ENCODE assay signal across 21 cellular contexts in the genomic region with DNA sequence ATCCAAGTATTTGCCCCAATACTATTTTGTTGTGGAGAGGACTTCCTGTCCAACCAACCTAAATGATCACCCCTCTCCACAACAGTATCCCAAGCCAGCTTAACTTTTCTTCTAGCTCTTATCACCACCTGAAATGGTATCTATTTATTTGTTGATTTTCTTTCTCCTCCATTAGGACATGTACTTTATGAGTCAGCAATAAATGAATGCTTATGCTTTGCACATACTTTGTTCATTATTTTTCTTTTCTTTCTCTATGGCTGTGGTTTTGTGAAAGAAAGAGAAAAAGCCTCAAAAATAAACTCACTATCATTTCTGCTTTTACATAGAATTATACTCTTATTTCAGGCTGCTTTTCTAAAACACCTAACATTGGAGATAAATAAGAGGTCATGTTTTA.
DNase-seq lines count a peak whose midpoint lies in the region; ATAC-seq, FAIRE-seq and TF ChIP-seq lines count a peak whose summit lies in the region.
"Had no signal": no experiment of that assay in that cellular context is flagged by ENCODE, and none has a peak within 500 bp of the region (broad histone marks: within the 10 kb centered on the region; RNA-seq: fewer than 3 reads in every experiment).

No MANE protein-coding gene starts in this region.

- H3K4me3 Mint-ChIP-seq in activated naive CD8-positive, alpha-beta T cell treated with anti-CD3 and anti-CD28 coated beads for 36 hours: no peak overlapping the region
- no peak overlapping the region for H3K4me3 Mint-ChIP-seq in activated naive CD8-positive, alpha-beta T cell treated with anti-CD3 and anti-CD28 coated beads, Interleukin-2, amount 50 U/mL, for 24 hours
- no peak overlapping the region for H3K4me3 Mint-ChIP-seq in CD8-positive, alpha-beta T cell
- H3K4me3 Mint-ChIP-seq in T-cell: no peak overlapping the region
- H3K4me3 Mint-ChIP-seq: B cell; CD4-positive, alpha-beta T cell; CD8-positive, alpha-beta memory T cell had no signal

- H3K4me2 ChIP-seq in A549: no peak overlapping the region
- H3K4me2 ChIP-seq: BLaER1 treated with 17β-estradiol and CSF1 and Interleukin-3, amounts not matched to agents 10 nM and 100 nM had no signal

- TF ChIP-seq POLR2A in A549 (IDR thresholded peaks at IDR 0.05; ENCODE audit: low read length): no peak

- CTCF ChIA-PET in A549 (lab: Yijun Ruan, JAX): no interaction called here
- CTCF ChIA-PET in CD8-positive, alpha-beta T cell (lab: Charles Lee): no interaction called here
- CTCF ChIA-PET in T-cell (lab: Charles Lee): interaction anchor here in 1 of 2 donors (0.7 kb wide), 1 partner anchor 254 kb away, joined by 3 read pairs; no protein-coding TSS in a partner anchor

- no peaks in the 10 kb centered on the region for H3K36me3 ChIP-seq in CD8-positive, alpha-beta T cell (ENCODE audit: insufficient read depth, low read length)
- H3K36me3 ChIP-seq: BLaER1 treated with 17β-estradiol and CSF1 and Interleukin-3, amounts not matched to agents 10 nM and 100 nM had no signal

- TF ChIP-seq CTCF in A549 (IDR thresholded peaks at IDR 0.05): no peak
- TF ChIP-seq CTCF in CD8-positive, alpha-beta T cell (IDR thresholded peaks at IDR 0.05): no peak

- H3K36me3 Mint-ChIP-seq in activated naive CD8-positive, alpha-beta T cell treated with anti-CD3 and anti-CD28 coated beads for 36 hours: peaks cover 17% of the 10 kb centered on the region
- no peaks in the 10 kb centered on the region for H3K36me3 Mint-ChIP-seq in activated naive CD8-positive, alpha-beta T cell treated with anti-CD3 and anti-CD28 coated beads, Interleukin-2, amount 50 U/mL, for 24 hours (ENCODE audit: low read depth)
- H3K36me3 Mint-ChIP-seq in CD8-positive, alpha-beta T cell: peaks cover 22% of the 10 kb centered on the region
- peaks cover 6% of the 10 kb centered on the region for H3K36me3 Mint-ChIP-seq in T-cell

- no peak for ATAC-seq in activated naive CD8-positive, alpha-beta T cell treated with anti-CD3 and anti-CD28 coated beads, Interleukin-2, amount 50 U/mL, for 24 hours
- no peak for ATAC-seq in A549
- no peak for ATAC-seq in CD8-positive, alpha-beta T cell
- ATAC-seq in T-cell (replicated peaks in 1 of 4): no peak
- ATAC-seq in GM18519 (IDR thresholded peaks at IDR 0.05; ENCODE audit: low FRiP score, unreplicated experiment): no peak
- ATAC-seq in GM19395 (IDR thresholded peaks at IDR 0.05; ENCODE audit: unreplicated experiment): no peak

- no peaks in the 10 kb centered on the region for H3K4me1 Mint-ChIP-seq in activated naive CD8-positive, alpha-beta T cell treated with anti-CD3 and anti-CD28 coated beads for 36 hours
- no peaks in the 10 kb centered on the region for H3K4me1 Mint-ChIP-seq in activated naive CD8-positive, alpha-beta T cell treated with anti-CD3 and anti-CD28 coated beads, Interleukin-2, amount 50 U/mL, for 24 hours
- H3K4me1 Mint-ChIP-seq in CD8-positive, alpha-beta T cell (ENCODE audit: low read depth): no peaks in the 10 kb centered on the region
- no peaks in the 10 kb centered on the region for H3K4me1 Mint-ChIP-seq in T-cell
- H3K4me1 Mint-ChIP-seq: B cell; CD8-positive, alpha-beta memory T cell had no signal

- no peaks in the 10 kb centered on the region for H3K4me1 ChIP-seq in A549
- H3K4me1 ChIP-seq in CD8-positive, alpha-beta T cell (ENCODE audit: insufficient read depth, low read length): no peaks in the 10 kb centered on the region

- TF ChIP-seq RAD21 in A549 (conservative IDR thresholded peaks at IDR 0.05 in 1 of 2, IDR thresholded peaks at IDR 0.05 in 1 of 2): no peak

- H3K9me3 ChIP-seq in A549: no peaks in the 10 kb centered on the region
- no peaks in the 10 kb centered on the region for H3K9me3 ChIP-seq in CD8-positive, alpha-beta T cell (ENCODE audit: low read length)

- H3K27me3 ChIP-seq in CD8-positive, alpha-beta T cell (ENCODE audit: insufficient read depth, low read length): no peaks in the 10 kb centered on the region
- H3K27me3 ChIP-seq: BLaER1 treated with 17β-estradiol and CSF1 and Interleukin-3, amounts not matched to agents 10 nM and 100 nM had no signal

- peak overlapping the region; percentile 25 for H3K27ac Mint-ChIP-seq in activated naive CD8-positive, alpha-beta T cell treated with anti-CD3 and anti-CD28 coated beads for 36 hours
- H3K27ac Mint-ChIP-seq in activated naive CD8-positive, alpha-beta T cell treated with anti-CD3 and anti-CD28 coated beads, Interleukin-2, amount 50 U/mL, for 24 hours: no peak overlapping the region
- peak overlapping the region; percentile 1 for H3K27ac Mint-ChIP-seq in CD8-positive, alpha-beta T cell
- H3K27ac Mint-ChIP-seq in T-cell: peak overlapping the region; percentile 4 to 34
- H3K27ac Mint-ChIP-seq: B cell; CD4-positive, alpha-beta T cell had no signal

- no peak for TF ChIP-seq EP300 in A549 (IDR thresholded peaks at IDR 0.05)

- no peak overlapping the region for H3K4me3 ChIP-seq in A549
- no peak overlapping the region for H3K4me3 ChIP-seq in CD8-positive, alpha-beta T cell (ENCODE audit: low read depth, low read length)
- H3K4me3 ChIP-seq: BLaER1 treated with 17β-estradiol and CSF1 and Interleukin-3, amounts not matched to agents 10 nM and 100 nM had no signal

- H3K27ac ChIP-seq in A549: no peak overlapping the region
- no peak overlapping the region for H3K27ac ChIP-seq in CD8-positive, alpha-beta T cell (ENCODE audit: low read depth, low read length)
- H3K27ac ChIP-seq: BLaER1 treated with 17β-estradiol and CSF1 and Interleukin-3, amounts not matched to agents 10 nM and 100 nM; C4-2B had no signal

- intact Hi-C loops in CD8-positive, alpha-beta T cell (cut with DNase I, micrococcal nuclease): no loop called here

- POLR2A ChIA-PET in A549 (lab: Yijun Ruan, JAX): no interaction called here
- POLR2A ChIA-PET in CD8-positive, alpha-beta T cell (lab: Charles Lee): no interaction called here
- POLR2A ChIA-PET in T-cell (lab: Charles Lee): interaction anchor here in 1 of 2 donors (0.6 kb wide), 1 partner anchor 261 kb away, joined by 5 read pairs; no protein-coding TSS in a partner anchor

- FAIRE-seq in A549 (lab: Jason Lieb, UNC): no peak
- FAIRE-seq: A204.1, G401.6, GM12891 had no signal

- no peaks in the 10 kb centered on the region for H3K27me3 Mint-ChIP-seq in activated naive CD8-positive, alpha-beta T cell treated with anti-CD3 and anti-CD28 coated beads for 36 hours
- H3K27me3 Mint-ChIP-seq in activated naive CD8-positive, alpha-beta T cell treated with anti-CD3 and anti-CD28 coated beads, Interleukin-2, amount 50 U/mL, for 24 hours: no peaks in the 10 kb centered on the region
- H3K27me3 Mint-ChIP-seq in CD8-positive, alpha-beta T cell (ENCODE audit: low read depth): no peaks in the 10 kb centered on the region
- H3K27me3 Mint-ChIP-seq in T-cell: no peaks in the 10 kb centered on the region
- H3K27me3 Mint-ChIP-seq: B cell; CD4-positive, alpha-beta T cell had no signal

- no peak for DNase-seq in activated naive CD8-positive, alpha-beta T cell treated with anti-CD3 and anti-CD28 coated beads for 36 hours
- no peak for DNase-seq in activated naive CD8-positive, alpha-beta T cell treated with anti-CD3 and anti-CD28 coated beads, Interleukin-2, amount 50 U/mL, for 24 hours
- no peak for DNase-seq in A549 (ENCODE audit: low read depth in 1 of 2, low spot score in 1 of 2)
- no peak for DNase-seq in CD8-positive, alpha-beta T cell
- DNase-seq in T-cell: no peak
- DNase-seq in DMS 273 (lab: John Stamatoyannopoulos, UW; ENCODE audit: unreplicated experiment): no peak
- DNase-seq: 8988T; AML-193; CD4-positive, alpha-beta T cell; CD8-positive, alpha-beta memory T cell; COR-L47; DMS79 treated with DMSO at 0.1 percent for 48 hours; GF-D8 had no signal

- H3K9me3 Mint-ChIP-seq in activated naive CD8-positive, alpha-beta T cell treated with anti-CD3 and anti-CD28 coated beads for 36 hours: peaks cover 10% of the 10 kb centered on the region
- peaks cover 6% of the 10 kb centered on the region for H3K9me3 Mint-ChIP-seq in activated naive CD8-positive, alpha-beta T cell treated with anti-CD3 and anti-CD28 coated beads, Interleukin-2, amount 50 U/mL, for 24 hours
- no peaks in the 10 kb centered on the region for H3K9me3 Mint-ChIP-seq in CD8-positive, alpha-beta T cell
- H3K9me3 Mint-ChIP-seq in T-cell: peaks cover 0 to 2% (median 0%) of the 10 kb centered on the region in 3 donors
- H3K9me3 Mint-ChIP-seq: CD4-positive, alpha-beta T cell; CD8-positive, alpha-beta memory T cell had no signal

TF ChIP-seq in A549, 52 proteins besides CTCF, POLR2A, EP300 and RAD21:
- peak; percentile 33 for TF ChIP-seq MAFK (IDR thresholded peaks at IDR 0.05; ENCODE audit: partially characterized antibody)
- no peak for TF ChIP-seq ZSCAN20 (CRISPR knock-in tag; IDR thresholded peaks at IDR 0.05)
